1 cellular context compared by ENCODE assay signal in genomic region chr10:100006241-100006886, GRCh38.
TF ChIP-seq lines count a peak whose summit lies in the region.

No MANE protein-coding gene starts in this region.

TF ChIP-seq in HEK293, 187 proteins besides CTCF, POLR2A, EP300 and RAD21 (continued from another document):
- TF ChIP-seq ZBTB6 (tag by site-specific recombination; IDR thresholded peaks at IDR 0.05) (peak; percentile 36; the same call in 1 of the 2 replicates), PRDM1 (tag by site-specific recombination; IDR thresholded peaks at IDR 0.05) (no peak), ZSCAN16 (tag by site-specific recombination; IDR thresholded peaks at IDR 0.05) (no peak), ZNF677 (tag by site-specific recombination; IDR thresholded peaks at IDR 0.05) (no peak), ZNF585B (tag by site-specific recombination; IDR thresholded peaks at IDR 0.05) (no peak), BCL11A (tag by site-specific recombination; IDR thresholded peaks at IDR 0.05; ENCODE audit: low read depth) (no peak), ZNF221 (tag by site-specific recombination; IDR thresholded peaks at IDR 0.05; ENCODE audit: borderline replicate concordance) (no peak), MEIS1 (CRISPR knock-in tag; IDR thresholded peaks at IDR 0.05; ENCODE audit: borderline replicate concordance) (no peak), ZFP69B (tag by site-specific recombination; IDR thresholded peaks at IDR 0.05) (0 out of 2 replicates have a peak, but pooled peaks have one; percentile 14), ZNF785 (tag by site-specific recombination; IDR thresholded peaks at IDR 0.05) (no peak), ZNF626 (tag by site-specific recombination; IDR thresholded peaks at IDR 0.05) (no peak), ZBTB20 (tag by site-specific recombination; IDR thresholded peaks at IDR 0.05) (peak; percentile 51), GLI4 (tag by site-specific recombination; IDR thresholded peaks at IDR 0.05) (0 out of 2 replicates have a peak, but pooled peaks have one; percentile 14), KLF16 (tag by site-specific recombination; IDR thresholded peaks at IDR 0.05) (no peak), ZBTB11 (tag by site-specific recombination; conservative IDR thresholded peaks at IDR 0.05; ENCODE audit: low read depth) (peak; percentile 76), ZNF776 (tag by site-specific recombination; IDR thresholded peaks at IDR 0.05; ENCODE audit: borderline replicate concordance) (no peak), SP7 (tag by site-specific recombination; IDR thresholded peaks at IDR 0.05) (peak; percentile 79; the same call in 1 of the 2 replicates), ZNF660 (tag by site-specific recombination; IDR thresholded peaks at IDR 0.05) (0 out of 2 replicates have a peak, but pooled peaks have one; percentile 55), ZIC2 (tag by site-specific recombination; IDR thresholded peaks at IDR 0.05) (no peak), GLIS1 (tag by site-specific recombination; IDR thresholded peaks at IDR 0.05) (peak; percentile 58), ZNF2 (tag by site-specific recombination; IDR thresholded peaks at IDR 0.05) (no peak), YY2 (tag by site-specific recombination; IDR thresholded peaks at IDR 0.05) (no peak), ZNF639 (tag by site-specific recombination; IDR thresholded peaks at IDR 0.05) (no peak), ZNF513 (tag by site-specific recombination; IDR thresholded peaks at IDR 0.05) (no peak), FEZF1 (tag by site-specific recombination; IDR thresholded peaks at IDR 0.05) (peak; percentile 67; the same call in 1 of the 2 replicates), ZNF184 (tag by site-specific recombination; IDR thresholded peaks at IDR 0.05) (peak; percentile 33; the same call in 1 of the 2 replicates)
TF ChIP-seq in HEK293: peak in this region for 17.
